ENCODE assay signal across 1 cellular context in the genomic region with DNA sequence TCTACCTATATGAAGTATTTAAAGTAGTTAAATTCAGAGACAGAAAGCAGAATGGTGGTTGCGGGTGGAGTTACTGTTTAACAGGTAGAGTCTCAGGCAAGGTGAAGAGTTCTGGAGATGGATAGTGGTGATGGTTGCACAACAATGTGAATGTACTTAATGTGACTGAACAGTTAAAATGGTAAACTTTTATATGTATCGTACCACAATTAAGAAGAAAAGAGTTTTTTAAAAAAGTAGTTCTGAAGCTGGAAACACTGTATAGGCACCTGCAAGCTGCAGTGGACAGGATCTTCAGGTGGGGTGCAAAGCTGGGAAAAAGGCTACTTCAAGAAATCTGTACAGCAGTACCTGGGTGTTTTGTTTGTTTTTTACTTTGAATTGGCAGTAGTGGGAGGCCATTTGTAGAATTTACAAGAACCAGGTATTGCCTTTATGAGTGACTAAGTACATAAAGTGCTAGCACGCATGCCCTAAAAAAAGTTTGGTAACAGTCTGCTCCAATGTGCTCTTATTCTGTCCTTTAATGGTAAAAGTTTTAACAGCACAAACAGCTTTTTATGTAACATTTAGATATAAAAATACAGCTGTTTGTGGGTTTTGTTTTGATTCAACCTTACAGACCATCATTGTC.
TF ChIP-seq lines count a peak whose summit lies in the region.

No MANE protein-coding gene starts in this region.

TF ChIP-seq in WTC11, 78 proteins besides CTCF, POLR2A, EP300 and RAD21:
- TF ChIP-seq ESRRA (CRISPR knock-in tag; IDR thresholded peaks at IDR 0.05; ENCODE audit: borderline replicate concordance) (no peak), PREB (CRISPR knock-in tag; IDR thresholded peaks at IDR 0.05; ENCODE audit: borderline replicate concordance) (no peak), SMAD3 (CRISPR knock-in tag; IDR thresholded peaks at IDR 0.05; ENCODE audit: borderline replicate concordance) (no peak), STAT6 (CRISPR knock-in tag; conservative IDR thresholded peaks at IDR 0.05; ENCODE audit: low read depth) (no peak), JAZF1 (CRISPR knock-in tag; IDR thresholded peaks at IDR 0.05) (no peak), KAT7 (CRISPR knock-in tag; IDR thresholded peaks at IDR 0.05; ENCODE audit: borderline replicate concordance) (no peak), HMGA2 (CRISPR knock-in tag; IDR thresholded peaks at IDR 0.05) (no peak), SOX15 (CRISPR knock-in tag; IDR thresholded peaks at IDR 0.05) (no peak), MXD4 (CRISPR knock-in tag; IDR thresholded peaks at IDR 0.05; ENCODE audit: borderline replicate concordance) (no peak), OVOL2 (CRISPR knock-in tag; IDR thresholded peaks at IDR 0.05; ENCODE audit: borderline replicate concordance) (no peak), ZSCAN18 (CRISPR knock-in tag; IDR thresholded peaks at IDR 0.05) (no peak), CDX4 (CRISPR knock-in tag; IDR thresholded peaks at IDR 0.05; ENCODE audit: borderline replicate concordance) (no peak), NR1H2 (CRISPR knock-in tag; IDR thresholded peaks at IDR 0.05) (no peak), ZNF423 (CRISPR knock-in tag; IDR thresholded peaks at IDR 0.05) (no peak), MYBL2 (CRISPR knock-in tag; IDR thresholded peaks at IDR 0.05) (no peak)
- TF ChIP-seq, protein P1, sequence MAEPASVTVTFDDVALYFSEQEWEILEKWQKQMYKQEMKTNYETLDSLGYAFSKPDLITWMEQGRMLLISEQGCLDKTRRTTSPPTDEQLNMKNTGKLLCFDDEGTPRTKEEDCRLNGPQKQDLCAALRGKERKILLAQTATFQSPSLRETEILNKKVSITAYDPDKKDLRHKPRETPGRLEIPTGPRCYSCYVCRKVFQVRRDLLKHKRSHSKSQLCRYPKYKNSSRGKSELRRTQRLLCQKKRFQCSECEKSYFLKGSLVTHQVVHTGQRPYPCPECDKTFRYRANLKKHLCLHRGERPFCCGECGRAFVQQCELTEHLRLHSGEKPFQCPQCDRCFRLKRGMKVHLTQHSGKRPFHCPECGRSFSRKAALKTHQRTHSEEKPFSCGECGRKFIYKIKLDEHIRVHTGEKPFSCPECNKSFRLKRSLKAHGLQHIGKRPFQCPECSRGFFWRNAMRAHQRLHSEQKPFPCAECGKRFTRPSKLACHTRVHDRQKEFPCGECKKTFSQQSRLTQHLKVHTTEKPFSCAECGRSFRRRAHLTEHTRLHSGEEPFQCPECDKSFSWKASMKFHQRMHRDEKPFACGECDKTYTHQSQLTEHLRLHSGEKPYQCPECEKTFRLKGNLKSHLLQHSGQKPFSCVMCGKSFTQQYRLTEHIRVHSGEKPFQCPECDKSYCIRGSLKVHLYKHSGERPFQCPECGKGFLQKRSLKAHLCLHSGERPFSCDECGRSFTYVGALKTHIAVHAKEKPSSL (CRISPR knock-in tag; conservative IDR thresholded peaks at IDR 0.05): no peak
